Comparison of ENCODE assay signal across 33 cellular contexts in genomic region chr1:246897302-246897701, GRCh38.
"Had no signal": no experiment of that assay in that cellular context is flagged by ENCODE, and none has a peak within 500 bp of the region (broad histone marks: within the 10 kb centered on the region; RNA-seq: fewer than 3 reads in every experiment).

No MANE protein-coding gene starts in this region.

- ATAC-seq: activated CD8-positive, alpha-beta T cell treated with anti-CD3 and anti-CD28 coated beads for 36 hours; activated naive CD8-positive, alpha-beta T cell treated with anti-CD3 and anti-CD28 coated beads, Interleukin-2, amount 50 U/mL, for 24 hours; activated T-cell treated with anti-CD3 and anti-CD28 coated beads, Interleukin-2, amount 50 U/mL, for 4 hours; activated T-cell treated with anti-CD3 and anti-CD28 coated beads, Interleukin-2, amount 50 U/mL, for 72 hours; activated T-helper 17 cell treated with anti-CD3 and anti-CD28 coated beads, Interleukin-2, amount 50 U/mL, for 72 hours had no signal

- H3K9me3 ChIP-seq: ascending aorta had no signal

- H3K4me3 Mint-ChIP-seq: activated B cell treated with CpG ODN at 0.5 μM for 24 hours; activated CD4-positive, alpha-beta memory T cell treated with anti-CD3 and anti-CD28 coated beads for 36 hours; activated CD4-positive, alpha-beta T cell treated with anti-CD3 and anti-CD28 coated beads, Interleukin-2, amount 10 ng/mL, durations not matched to agents 24 days and 14 days; activated CD8-positive, alpha-beta T cell treated with anti-CD3 and anti-CD28 coated beads for 36 hours; activated naive CD4-positive, alpha-beta T cell treated with anti-CD3 and anti-CD28 coated beads, Interleukin-2, amount 10 ng/mL, durations not matched to agents 7 days and 5 days; activated naive CD4-positive, alpha-beta T cell treated with anti-CD3 and anti-CD28 coated beads, Interleukin-2, amount 50 U/mL, for 24 hours; activated naive CD8-positive, alpha-beta T cell; activated naive CD8-positive, alpha-beta T cell treated with anti-CD3 and anti-CD28 coated beads, Interleukin-2, amount 10 ng/mL, durations not matched to agents 7 days and 5 days; activated naive CD8-positive, alpha-beta T cell treated with anti-CD3 and anti-CD28 coated beads, Interleukin-2, amount 50 U/mL, for 24 hours; activated T-cell treated with anti-CD3 and anti-CD28 coated beads, Interleukin-2, amount 50 U/mL, for 4 hours; activated T-cell treated with anti-CD3 and anti-CD28 coated beads, Interleukin-2, amount 50 U/mL, for 72 hours; activated T-helper 1 cell treated with anti-CD3 and anti-CD28 coated beads, Interleukin-12 subunit alpha, Interleukin-12 subunit beta, Interleukin-2, Interleukin-4 antibody, amounts not matched to agents 30 ng/mL and 10 ng/mL and 1 ng/mL, durations not matched to agents 14 hours and 24 hours and 36 hours; activated T-helper 17 cell treated with anti-CD3 and anti-CD28 coated beads, Interleukin-2, amount 50 U/mL, for 72 hours; brain; T-helper 2 cell treated with Interferon-gamma antibody and Interleukin-4, amounts not matched to agents 5 μg/mL and 100 μg/mL, for 36 hours had no signal

- H3K4me3 ChIP-seq: ascending aorta had no signal

- H3K27ac Mint-ChIP-seq: activated B cell treated with CpG ODN at 0.5 μM for 24 hours; activated CD4-positive, alpha-beta memory T cell treated with anti-CD3 and anti-CD28 coated beads for 36 hours; activated CD4-positive, alpha-beta T cell treated with anti-CD3 and anti-CD28 coated beads, Interleukin-2, amount 10 ng/mL, durations not matched to agents 24 days and 14 days; activated CD8-positive, alpha-beta T cell treated with anti-CD3 and anti-CD28 coated beads for 36 hours; activated naive CD4-positive, alpha-beta T cell treated with anti-CD3 and anti-CD28 coated beads, Interleukin-2, amount 10 ng/mL, durations not matched to agents 7 days and 5 days; activated naive CD4-positive, alpha-beta T cell treated with anti-CD3 and anti-CD28 coated beads, Interleukin-2, amount 50 U/mL, for 24 hours; activated naive CD8-positive, alpha-beta T cell; activated naive CD8-positive, alpha-beta T cell treated with anti-CD3 and anti-CD28 coated beads, Interleukin-2, amount 10 ng/mL, durations not matched to agents 7 days and 5 days; activated naive CD8-positive, alpha-beta T cell treated with anti-CD3 and anti-CD28 coated beads, Interleukin-2, amount 50 U/mL, for 24 hours; activated T-cell treated with anti-CD3 and anti-CD28 coated beads, Interleukin-2, amount 50 U/mL, for 72 hours; activated T-helper 1 cell treated with anti-CD3 and anti-CD28 coated beads, Interleukin-12 subunit alpha, Interleukin-12 subunit beta, Interleukin-2, Interleukin-4 antibody, amounts not matched to agents 30 ng/mL and 10 ng/mL and 1 ng/mL, durations not matched to agents 14 hours and 24 hours and 36 hours; activated T-helper 17 cell treated with anti-CD3 and anti-CD28 coated beads, Interleukin-2, amount 50 U/mL, for 72 hours; brain; T-helper 2 cell treated with Interferon-gamma antibody and Interleukin-4, amounts not matched to agents 5 μg/mL and 100 μg/mL, for 36 hours had no signal

- H3K4me1 Mint-ChIP-seq: activated B cell treated with CpG ODN at 0.5 μM for 24 hours; activated naive CD4-positive, alpha-beta T cell treated with anti-CD3 and anti-CD28 coated beads, Interleukin-2, amount 10 ng/mL, durations not matched to agents 7 days and 5 days; activated naive CD8-positive, alpha-beta T cell treated with anti-CD3 and anti-CD28 coated beads, Interleukin-2, amount 10 ng/mL, durations not matched to agents 7 days and 5 days; brain had no signal

- DNase-seq: activated B cell treated with CpG ODN at 0.5 μM for 24 hours; activated CD4-positive, alpha-beta memory T cell treated with anti-CD3 and anti-CD28 coated beads for 36 hours; activated CD4-positive, alpha-beta T cell treated with anti-CD3 and anti-CD28 coated beads for 4 hours; activated CD4-positive, alpha-beta T cell treated with anti-CD3 and anti-CD28 coated beads, Interleukin-2, amount 10 ng/mL, durations not matched to agents 24 days and 14 days; activated CD4-positive, alpha-beta T cell treated with anti-CD3 and anti-CD28 coated beads, Interleukin-2, amount 50 U/mL, for 1 hour; activated CD4-positive, alpha-beta T cell treated with anti-CD3 and anti-CD28 coated beads, Interleukin-2, amount 50 U/mL, for 4 hours; activated CD4-positive, CD25-positive, alpha-beta regulatory T cell treated with anti-CD3 and anti-CD28 coated beads, Interleukin-2, amount 50 U/mL, for 72 hours; activated CD8-positive, alpha-beta memory T cell treated with anti-CD3 and anti-CD28 coated beads, Interleukin-2, amount 50 U/mL, for 4 hours; activated CD8-positive, alpha-beta T cell treated with anti-CD3 and anti-CD28 coated beads for 36 hours; activated effector memory CD4-positive, alpha-beta T cell treated with anti-CD3 and anti-CD28 coated beads, Interleukin-2, amount 50 U/mL, for 16 hours; activated naive CD4-positive, alpha-beta T cell treated with anti-CD3 and anti-CD28 coated beads, Interleukin-2, amount 10 ng/mL, durations not matched to agents 7 days and 5 days; activated naive CD4-positive, alpha-beta T cell treated with Interleukin-2 at 50 U/mL for 16 hours; activated naive CD8-positive, alpha-beta T cell treated with anti-CD3 and anti-CD28 coated beads, Interleukin-2, amount 10 ng/mL, durations not matched to agents 7 days and 5 days; activated naive CD8-positive, alpha-beta T cell treated with anti-CD3 and anti-CD28 coated beads, Interleukin-2, amount 50 U/mL, for 24 hours; activated T-cell treated with anti-CD3 and anti-CD28 coated beads for 4 hours; activated T-cell treated with anti-CD3 and anti-CD28 coated beads, Interleukin-2, amount 50 U/mL, for 1 hour; activated T-cell treated with anti-CD3 and anti-CD28 coated beads, Interleukin-2, amount 50 U/mL, for 4 hours; activated T-cell treated with anti-CD3 and anti-CD28 coated beads, Interleukin-2, amount 50 U/mL, for 72 hours; amygdala; anterior cingulate cortex; central memory CD4-positive, alpha-beta T cell; T-helper 2 cell; T-helper 9 cell had no signal

- FAIRE-seq: colon, TTC549 had no signal

- H3K4me1 ChIP-seq: ascending aorta had no signal

- H3K27me3 Mint-ChIP-seq: activated B cell treated with CpG ODN at 0.5 μM for 24 hours; activated CD4-positive, alpha-beta memory T cell treated with anti-CD3 and anti-CD28 coated beads for 36 hours; activated CD4-positive, alpha-beta T cell treated with anti-CD3 and anti-CD28 coated beads, Interleukin-2, amount 10 ng/mL, durations not matched to agents 24 days and 14 days; activated CD8-positive, alpha-beta T cell treated with anti-CD3 and anti-CD28 coated beads for 36 hours; activated naive CD4-positive, alpha-beta T cell treated with anti-CD3 and anti-CD28 coated beads, Interleukin-2, amount 10 ng/mL, durations not matched to agents 7 days and 5 days; activated naive CD4-positive, alpha-beta T cell treated with anti-CD3 and anti-CD28 coated beads, Interleukin-2, amount 50 U/mL, for 24 hours; activated naive CD8-positive, alpha-beta T cell; activated naive CD8-positive, alpha-beta T cell treated with anti-CD3 and anti-CD28 coated beads, Interleukin-2, amount 10 ng/mL, durations not matched to agents 7 days and 5 days; activated naive CD8-positive, alpha-beta T cell treated with anti-CD3 and anti-CD28 coated beads, Interleukin-2, amount 50 U/mL, for 24 hours; activated T-helper 17 cell treated with anti-CD3 and anti-CD28 coated beads, Interleukin-2, amount 50 U/mL, for 72 hours; brain had no signal

- H3K9me3 Mint-ChIP-seq: activated B cell treated with CpG ODN at 0.5 μM for 24 hours; activated CD4-positive, alpha-beta memory T cell treated with anti-CD3 and anti-CD28 coated beads for 36 hours; activated CD4-positive, alpha-beta T cell treated with anti-CD3 and anti-CD28 coated beads, Interleukin-2, amount 10 ng/mL, durations not matched to agents 24 days and 14 days; activated CD8-positive, alpha-beta T cell treated with anti-CD3 and anti-CD28 coated beads for 36 hours; activated naive CD4-positive, alpha-beta T cell treated with anti-CD3 and anti-CD28 coated beads, Interleukin-2, amount 10 ng/mL, durations not matched to agents 7 days and 5 days; activated naive CD4-positive, alpha-beta T cell treated with anti-CD3 and anti-CD28 coated beads, Interleukin-2, amount 50 U/mL, for 24 hours; activated naive CD8-positive, alpha-beta T cell treated with anti-CD3 and anti-CD28 coated beads, Interleukin-2, amount 10 ng/mL, durations not matched to agents 7 days and 5 days; activated naive CD8-positive, alpha-beta T cell treated with anti-CD3 and anti-CD28 coated beads, Interleukin-2, amount 50 U/mL, for 24 hours; activated T-cell treated with anti-CD3 and anti-CD28 coated beads, Interleukin-2, amount 50 U/mL, for 4 hours; activated T-cell treated with anti-CD3 and anti-CD28 coated beads, Interleukin-2, amount 50 U/mL, for 72 hours; activated T-helper 1 cell treated with anti-CD3 and anti-CD28 coated beads, Interleukin-12 subunit alpha, Interleukin-12 subunit beta, Interleukin-2, Interleukin-4 antibody, amounts not matched to agents 30 ng/mL and 10 ng/mL and 1 ng/mL, durations not matched to agents 14 hours and 24 hours and 36 hours; activated T-helper 17 cell treated with anti-CD3 and anti-CD28 coated beads, Interleukin-2, amount 50 U/mL, for 72 hours; brain; T-helper 2 cell treated with Interferon-gamma antibody and Interleukin-4, amounts not matched to agents 5 μg/mL and 100 μg/mL, for 36 hours had no signal

- H3K27me3 ChIP-seq: ascending aorta had no signal

- H3K27ac ChIP-seq: ascending aorta, VCaP had no signal
